ENCODE assay signal across 1 cellular context in the genomic region with DNA sequence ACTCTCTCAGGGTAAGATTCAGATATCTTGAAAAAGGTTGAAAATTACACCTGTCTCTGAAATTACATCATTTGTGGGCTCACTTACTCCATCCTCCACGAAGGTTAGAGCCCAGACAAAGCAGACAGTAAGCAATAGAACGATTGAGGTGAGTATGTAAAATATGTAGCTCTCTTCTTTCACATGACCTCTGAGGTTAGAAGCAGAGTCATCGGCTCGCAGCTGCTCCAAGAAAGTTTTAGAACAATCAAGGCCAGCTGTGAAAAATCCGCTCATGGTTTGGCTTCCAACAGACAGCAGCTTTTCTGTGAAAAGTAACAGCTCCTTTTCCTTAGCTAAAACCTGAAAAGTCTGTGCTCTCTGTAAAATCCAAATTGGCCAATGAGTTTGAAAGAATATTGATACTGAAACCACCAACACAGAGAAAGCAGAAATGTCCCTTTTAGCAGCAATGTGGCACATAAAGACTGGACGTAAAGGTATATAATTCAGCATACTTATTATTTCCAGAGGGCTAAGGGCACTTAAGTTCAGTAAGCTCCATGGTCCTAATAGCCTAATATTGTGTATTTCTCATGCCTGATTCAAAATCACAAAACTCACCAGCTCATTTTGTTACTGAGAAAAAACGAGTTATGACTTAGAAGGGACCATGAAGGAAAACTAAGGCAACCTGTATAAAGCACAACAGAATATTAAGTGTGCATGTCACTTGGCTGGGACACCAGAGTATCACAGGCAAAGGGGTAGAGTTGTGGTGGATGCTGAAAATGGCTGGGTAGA.
A peak's percentile ranks its signal among the peaks of the same experiment; 100 is the strongest.
TF ChIP-seq lines count a peak whose summit lies in the region.

No MANE protein-coding gene starts in this region.

TF ChIP-seq in GM12878, 131 proteins besides CTCF, POLR2A, EP300 and RAD21 (continued from another document):
- TF ChIP-seq ATF2 (IDR thresholded peaks at IDR 0.05; ENCODE audit: low read length) (no peak), NBN (IDR thresholded peaks at IDR 0.05) (peak; percentile 63; the same call in 1 of the 2 replicates), TCF12 (IDR thresholded peaks at IDR 0.05; ENCODE audit: low read depth, low read length) (0 out of 2 replicates have a peak, but pooled peaks have one; percentile 5), NR2F1 (conservative IDR thresholded peaks at IDR 0.05) (peak; percentile 83), BCL11A (IDR thresholded peaks at IDR 0.05; ENCODE audit: low read depth, low read length) (no peak), HDAC6 (IDR thresholded peaks at IDR 0.05; ENCODE audit: unreplicated experiment) (no peak), CUX1 (IDR thresholded peaks at IDR 0.05; ENCODE audit: insufficient replicate concordance, low read depth, low read length) (peak; percentile 60), IKZF2 (IDR thresholded peaks at IDR 0.05) (peak in 1 of 2 experiments; percentile 10; a peak in 1 of 4 replicates), PRDM15 (CRISPR knock-in tag; IDR thresholded peaks at IDR 0.05) (no peak), RUNX3 (IDR thresholded peaks at IDR 0.05; ENCODE audit: low read length) (no peak), MXI1 (IDR thresholded peaks at IDR 0.05; ENCODE audit: low read depth, low read length) (no peak), BHLHE40 (IDR thresholded peaks at IDR 0.05; ENCODE audit: borderline replicate concordance in 1 of 2, low read depth in 2 of 2, low read length in 1 of 2) (peak in 1 of 2 experiments; percentile 42; a peak in 1 of 4 replicates), ZNF687 (IDR thresholded peaks at IDR 0.05) (peak; percentile 61; the same call in 1 of the 2 replicates), JUNB (IDR thresholded peaks at IDR 0.05) (no peak), MEF2B (IDR thresholded peaks at IDR 0.05; ENCODE audit: partially characterized antibody, poor library complexity, severe bottlenecking) (peak; percentile 49), SPI1 (IDR thresholded peaks at IDR 0.05; ENCODE audit: borderline replicate concordance, insufficient read depth, low read depth, low read length) (peak; percentile 70), RAD51 (IDR thresholded peaks at IDR 0.05) (peak; percentile 54; the same call in 1 of the 2 replicates), NFIC (IDR thresholded peaks at IDR 0.05; ENCODE audit: low read depth, low read length) (peak; percentile 26; the same call in 1 of the 2 replicates), GATAD2B (conservative IDR thresholded peaks at IDR 0.05; ENCODE audit: low read depth) (no peak), NFXL1 (IDR thresholded peaks at IDR 0.05; ENCODE audit: borderline replicate concordance) (no peak), RB1 (IDR thresholded peaks at IDR 0.05; ENCODE audit: borderline replicate concordance) (no peak), SMARCA5 (IDR thresholded peaks at IDR 0.05) (peak; percentile 30; the same call in 1 of the 2 replicates), BACH1 (IDR thresholded peaks at IDR 0.05; ENCODE audit: borderline replicate concordance) (0 out of 2 replicates have a peak, but pooled peaks have one; percentile 8)
- TF ChIP-seq, protein P1, sequence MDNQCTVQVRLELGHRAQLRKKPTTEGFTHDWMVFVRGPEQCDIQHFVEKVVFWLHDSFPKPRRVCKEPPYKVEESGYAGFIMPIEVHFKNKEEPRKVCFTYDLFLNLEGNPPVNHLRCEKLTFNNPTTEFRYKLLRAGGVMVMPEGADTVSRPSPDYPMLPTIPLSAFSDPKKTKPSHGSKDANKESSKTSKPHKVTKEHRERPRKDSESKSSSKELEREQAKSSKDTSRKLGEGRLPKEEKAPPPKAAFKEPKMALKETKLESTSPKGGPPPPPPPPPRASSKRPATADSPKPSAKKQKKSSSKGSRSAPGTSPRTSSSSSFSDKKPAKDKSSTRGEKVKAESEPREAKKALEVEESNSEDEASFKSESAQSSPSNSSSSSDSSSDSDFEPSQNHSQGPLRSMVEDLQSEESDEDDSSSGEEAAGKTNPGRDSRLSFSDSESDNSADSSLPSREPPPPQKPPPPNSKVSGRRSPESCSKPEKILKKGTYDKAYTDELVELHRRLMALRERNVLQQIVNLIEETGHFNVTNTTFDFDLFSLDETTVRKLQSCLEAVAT (IDR thresholded peaks at IDR 0.05), result peak; percentile 59
- TF ChIP-seq, protein P2, sequence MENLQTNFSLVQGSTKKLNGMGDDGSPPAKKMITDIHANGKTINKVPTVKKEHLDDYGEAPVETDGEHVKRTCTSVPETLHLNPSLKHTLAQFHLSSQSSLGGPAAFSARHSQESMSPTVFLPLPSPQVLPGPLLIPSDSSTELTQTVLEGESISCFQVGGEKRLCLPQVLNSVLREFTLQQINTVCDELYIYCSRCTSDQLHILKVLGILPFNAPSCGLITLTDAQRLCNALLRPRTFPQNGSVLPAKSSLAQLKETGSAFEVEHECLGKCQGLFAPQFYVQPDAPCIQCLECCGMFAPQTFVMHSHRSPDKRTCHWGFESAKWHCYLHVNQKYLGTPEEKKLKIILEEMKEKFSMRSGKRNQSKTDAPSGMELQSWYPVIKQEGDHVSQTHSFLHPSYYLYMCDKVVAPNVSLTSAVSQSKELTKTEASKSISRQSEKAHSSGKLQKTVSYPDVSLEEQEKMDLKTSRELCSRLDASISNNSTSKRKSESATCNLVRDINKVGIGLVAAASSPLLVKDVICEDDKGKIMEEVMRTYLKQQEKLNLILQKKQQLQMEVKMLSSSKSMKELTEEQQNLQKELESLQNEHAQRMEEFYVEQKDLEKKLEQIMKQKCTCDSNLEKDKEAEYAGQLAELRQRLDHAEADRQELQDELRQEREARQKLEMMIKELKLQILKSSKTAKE (IDR thresholded peaks at IDR 0.05; ENCODE audit: low read depth, poor library complexity, severe bottlenecking), result peak; percentile 13
